In the genomic region with DNA sequence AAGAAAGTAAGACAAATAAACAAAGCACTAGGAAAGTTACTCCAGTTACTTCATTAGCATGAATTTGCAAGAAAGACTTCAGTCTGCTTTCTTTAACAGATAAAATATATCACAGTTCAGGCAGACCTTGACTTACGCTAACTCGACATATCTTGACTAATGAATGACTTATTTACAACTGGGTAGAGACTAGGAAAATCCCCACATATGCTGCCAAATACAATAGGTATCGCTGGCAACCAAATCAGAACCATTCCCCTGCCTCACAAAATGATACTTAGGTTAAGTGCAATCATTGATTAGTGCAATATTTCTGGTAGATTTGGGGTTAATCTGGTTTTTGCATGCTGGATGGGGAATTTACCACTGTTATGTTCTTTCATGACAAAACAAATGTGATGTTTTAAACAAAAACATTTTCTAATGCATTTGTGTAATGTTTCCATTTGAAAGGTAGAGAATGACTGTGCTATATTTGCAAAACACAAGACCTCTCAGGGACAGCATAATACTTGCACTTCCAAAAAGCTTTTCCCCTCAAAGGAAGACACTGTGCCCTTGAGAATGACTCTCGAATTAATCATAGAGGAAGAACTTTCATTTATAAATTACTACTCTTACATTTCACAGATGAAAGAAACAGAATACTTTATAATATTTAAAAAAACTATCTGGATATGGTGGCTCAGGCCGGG, we compare ENCODE assay signal across 24 cellular contexts.
DNase-seq lines count a peak whose midpoint lies in the region; ATAC-seq and TF ChIP-seq lines count a peak whose summit lies in the region.
"Had no signal": no experiment of that assay in that cellular context is flagged by ENCODE, and none has a peak within 500 bp of the region (broad histone marks: within the 10 kb centered on the region; RNA-seq: fewer than 3 reads in every experiment).

No MANE protein-coding gene starts in this region.

- H3K4me1 ChIP-seq in HAP-1: peaks cover 18% of the 10 kb centered on the region
- H3K4me1 ChIP-seq in adrenal gland (replicated peaks in 1 of 2): peaks cover 4 to 23% of the 10 kb centered on the region in 2 donors
- peaks cover 10% of the 10 kb centered on the region for H3K4me1 ChIP-seq in iPS-18a (ENCODE audit: control insufficient read depth, low read depth, low read length)
- no peaks in the 10 kb centered on the region for H3K4me1 ChIP-seq in spleen
- H3K4me1 ChIP-seq: Caco-2, SJSA1 had no signal

- H3K27me3 ChIP-seq in HAP-1 (ENCODE audit: low read depth): no peaks in the 10 kb centered on the region
- no peaks in the 10 kb centered on the region for H3K27me3 ChIP-seq in adrenal gland
- no peaks in the 10 kb centered on the region for H3K27me3 ChIP-seq in iPS-18a (ENCODE audit: control insufficient read depth, insufficient read depth, low read length)
- H3K27me3 ChIP-seq in spleen (replicated peaks in 1 of 7): no peaks in the 10 kb centered on the region
- H3K27me3 ChIP-seq: SJSA1 had no signal

- ATAC-seq in GM19351 (IDR thresholded peaks at IDR 0.05; ENCODE audit: unreplicated experiment) (no peak), HG03159 (IDR thresholded peaks at IDR 0.05; ENCODE audit: unreplicated experiment) (no peak)
- ATAC-seq: CD8-positive, alpha-beta T cell had no signal

- H3K9ac ChIP-seq in iPS-18a (ENCODE audit: low read length): no peak overlapping the region

- TF ChIP-seq POLR2A in adrenal gland (IDR thresholded peaks at IDR 0.05) (peak in 1 of 2 donors; percentile 11), spleen (IDR thresholded peaks at IDR 0.05) (no peak)

- 28 to 41% (median 36%) methylated on average over 5 of the region's 5 CpGs for WGBS in adrenal gland, 4 donors
- 65 to 80% (median 71%) methylated on average over 5 of the region's 5 CpGs for WGBS in spleen, 5 donors

- H3K27ac ChIP-seq in adrenal gland (peak overlapping the region; percentile 67 to 90 (median 79)), iPS-18a (ENCODE audit: low read length) (peak overlapping the region; percentile 25), spleen (peak overlapping the region in 7 of 8 donors; percentile 3 to 72 (median 36))
- H3K27ac ChIP-seq: C4-2B, PC-9, SJSA1 had no signal

- DNase-seq in HAP-1 (ENCODE audit: low spot score in 2 of 2) (peak; percentile 44 to 91), adrenal gland (no peak), spleen (no peak), T-helper 2 cell (no peak)
- DNase-seq in activated effector memory CD4-positive, alpha-beta T cell treated with anti-CD3 and anti-CD28 coated beads, Interleukin-2, amount 50 U/mL, for 16 hours: no peak
- DNase-seq: Caco-2; CD8-positive, alpha-beta T cell; DMS79; EL; GF-D8; HCEC 1CT; NCI-H1092; NCI-H1417 treated with DMSO at 0.1 percent for 48 hours; NCI-H1694 treated with DMSO at 0.1 percent for 48 hours; NCI-H2081; NCI-H2227 treated with DMSO at 0.1 percent for 48 hours; NCI-H526 treated with DMSO at 0.1 percent for 48 hours; PC-9; Right ventricle myocardium superior had no signal

- intact Hi-C loops in adrenal gland (cut with DNase I): no loop called here
- intact Hi-C loops in spleen (cut with DNase I; ENCODE audit: low total_unique reads): no loop called here

- H3K4me3 ChIP-seq in HAP-1: no peak overlapping the region
- peak overlapping the region in 1 of 4 donors; percentile 14 for H3K4me3 ChIP-seq in adrenal gland
- no peak overlapping the region for H3K4me3 ChIP-seq in iPS-18a (ENCODE audit: low read length)
- no peak overlapping the region for H3K4me3 ChIP-seq in spleen
- H3K4me3 ChIP-seq: PC-9, SJSA1 had no signal

- in situ Hi-C loops in HAP-1 (cut with MboI; ENCODE audit: low sequenced_read_pairs): no loop called here

- no peaks in the 10 kb centered on the region for H3K36me3 ChIP-seq in HAP-1 (replicated peaks)
- no peaks in the 10 kb centered on the region for H3K36me3 ChIP-seq in adrenal gland (replicated peaks in 1 of 2)
- no peaks in the 10 kb centered on the region for H3K36me3 ChIP-seq in iPS-18a (ENCODE audit: control insufficient read depth, low read depth, low read length)
- H3K36me3 ChIP-seq in spleen: no peaks in the 10 kb centered on the region
- H3K36me3 ChIP-seq: SJSA1 had no signal

- no peak for TF ChIP-seq CTCF in adrenal gland (IDR thresholded peaks at IDR 0.05)
- TF ChIP-seq CTCF in spleen (IDR thresholded peaks at IDR 0.05 in 8 of 11, conservative IDR thresholded peaks at IDR 0.05 in 3 of 11): no peak

- H3K9me3 ChIP-seq in HAP-1: no peaks in the 10 kb centered on the region
- H3K9me3 ChIP-seq in adrenal gland (replicated peaks in 1 of 3): no peaks in the 10 kb centered on the region
- no peaks in the 10 kb centered on the region for H3K9me3 ChIP-seq in iPS-18a (ENCODE audit: control insufficient read depth, low read depth, low read length)
- H3K9me3 ChIP-seq in spleen: peaks cover 0 to 6% (median 3%) of the 10 kb centered on the region in 8 donors
- H3K9me3 ChIP-seq: Caco-2 had no signal

Comparison
In these comparisons a context has a peak if more than half of its experiments do, and no peak if none do; other contexts are left out.
1. DNase-seq: peak in HAP-1 (2 of 2); none in adrenal gland (0 of 7), spleen (single experiment), T-helper 2 cell (0 of 5) and activated effector memory CD4-positive, alpha-beta T cell treated with anti-CD3 and anti-CD28 coated beads, Interleukin-2, amount 50 U/mL, for 16 hours (single experiment).
2. H3K27ac ChIP-seq: peak in every context shown above with its lines; median percentile 79 in adrenal gland; 36 in spleen; 25 in iPS-18a.